ENCODE assay signal across 1 cellular context in the genomic region with DNA sequence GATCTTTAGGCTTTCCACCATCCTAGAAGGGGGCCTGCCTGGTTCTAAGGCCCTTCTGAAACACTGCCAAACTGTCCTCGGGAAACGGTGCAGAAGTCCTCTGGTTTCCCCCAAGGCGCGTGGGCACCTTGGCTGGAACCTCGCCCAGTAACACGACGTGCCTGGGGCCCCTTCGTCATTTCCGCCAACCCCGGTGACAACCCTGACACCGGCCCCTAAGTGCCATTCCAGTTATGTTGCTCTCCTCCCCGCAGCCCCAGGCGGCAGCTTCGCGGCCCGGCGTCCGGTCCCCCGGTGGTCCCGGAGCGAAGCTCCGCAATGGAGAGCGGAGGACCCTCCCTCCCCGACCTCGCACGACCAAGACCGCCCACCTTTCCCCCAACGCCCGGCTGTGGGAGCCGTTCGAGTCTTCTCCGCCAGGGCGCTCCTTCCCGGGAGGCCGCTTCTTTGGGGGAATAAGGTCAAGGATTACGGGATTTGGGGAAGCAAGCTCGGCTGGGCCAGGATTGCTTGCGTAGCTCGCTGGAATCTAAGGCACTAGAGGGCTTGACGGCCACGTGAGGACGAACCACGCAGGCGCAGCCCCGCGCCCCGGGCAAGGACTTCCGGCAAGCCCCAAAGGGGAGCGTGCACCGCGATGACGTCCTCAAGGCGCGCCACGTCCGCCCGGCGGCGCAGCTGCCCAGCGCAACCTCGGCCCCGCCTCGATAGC.
TF ChIP-seq lines count a peak whose summit lies in the region.

No MANE protein-coding gene starts in this region.

TF ChIP-seq in GM12878, 131 proteins besides CTCF, POLR2A, EP300 and RAD21 (continued from another document):
- peak; percentile 68; the same call in 1 of the 2 replicates for TF ChIP-seq BACH1 (IDR thresholded peaks at IDR 0.05; ENCODE audit: borderline replicate concordance)
- TF ChIP-seq ELK1 (IDR thresholded peaks at IDR 0.05; ENCODE audit: low read depth, low read length), result peak; percentile 96
- TF ChIP-seq MXI1 (IDR thresholded peaks at IDR 0.05; ENCODE audit: low read depth, low read length), result peak; percentile 61
- peak; percentile 12; the same call in 1 of the 2 replicates for TF ChIP-seq STAT1 (conservative IDR thresholded peaks at IDR 0.05)
- TF ChIP-seq, protein P1, sequence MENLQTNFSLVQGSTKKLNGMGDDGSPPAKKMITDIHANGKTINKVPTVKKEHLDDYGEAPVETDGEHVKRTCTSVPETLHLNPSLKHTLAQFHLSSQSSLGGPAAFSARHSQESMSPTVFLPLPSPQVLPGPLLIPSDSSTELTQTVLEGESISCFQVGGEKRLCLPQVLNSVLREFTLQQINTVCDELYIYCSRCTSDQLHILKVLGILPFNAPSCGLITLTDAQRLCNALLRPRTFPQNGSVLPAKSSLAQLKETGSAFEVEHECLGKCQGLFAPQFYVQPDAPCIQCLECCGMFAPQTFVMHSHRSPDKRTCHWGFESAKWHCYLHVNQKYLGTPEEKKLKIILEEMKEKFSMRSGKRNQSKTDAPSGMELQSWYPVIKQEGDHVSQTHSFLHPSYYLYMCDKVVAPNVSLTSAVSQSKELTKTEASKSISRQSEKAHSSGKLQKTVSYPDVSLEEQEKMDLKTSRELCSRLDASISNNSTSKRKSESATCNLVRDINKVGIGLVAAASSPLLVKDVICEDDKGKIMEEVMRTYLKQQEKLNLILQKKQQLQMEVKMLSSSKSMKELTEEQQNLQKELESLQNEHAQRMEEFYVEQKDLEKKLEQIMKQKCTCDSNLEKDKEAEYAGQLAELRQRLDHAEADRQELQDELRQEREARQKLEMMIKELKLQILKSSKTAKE (IDR thresholded peaks at IDR 0.05; ENCODE audit: low read depth, poor library complexity, severe bottlenecking), result no peak
- TF ChIP-seq ZNF24 (IDR thresholded peaks at IDR 0.05), result no peak
- TF ChIP-seq ATF7 (IDR thresholded peaks at IDR 0.05; ENCODE audit: low read depth), result no peak; the same call in 1 of the 2 replicates
- peak; percentile 83 for TF ChIP-seq MAX (IDR thresholded peaks at IDR 0.05; ENCODE audit: low read depth, low read length)
- no peak for TF ChIP-seq MTA3 (IDR thresholded peaks at IDR 0.05; ENCODE audit: borderline replicate concordance, low read length)
- TF ChIP-seq CHD4 (IDR thresholded peaks at IDR 0.05), result no peak
- TF ChIP-seq IRF4 (IDR thresholded peaks at IDR 0.05; ENCODE audit: low read depth, low read length), result 0 out of 2 replicates have a peak, but pooled peaks have one; percentile 26
- TF ChIP-seq POU2F2 (IDR thresholded peaks at IDR 0.05; ENCODE audit: borderline replicate concordance, low read depth, low read length), result peak; percentile 63; the same call in 2 of the 3 replicates
- peak; percentile 98 for TF ChIP-seq CREB1 (IDR thresholded peaks at IDR 0.05; ENCODE audit: low read depth)
- TF ChIP-seq ZNF207 (IDR thresholded peaks at IDR 0.05; ENCODE audit: borderline replicate concordance), result no peak; the same call in 1 of the 2 replicates
- TF ChIP-seq, protein P2, sequence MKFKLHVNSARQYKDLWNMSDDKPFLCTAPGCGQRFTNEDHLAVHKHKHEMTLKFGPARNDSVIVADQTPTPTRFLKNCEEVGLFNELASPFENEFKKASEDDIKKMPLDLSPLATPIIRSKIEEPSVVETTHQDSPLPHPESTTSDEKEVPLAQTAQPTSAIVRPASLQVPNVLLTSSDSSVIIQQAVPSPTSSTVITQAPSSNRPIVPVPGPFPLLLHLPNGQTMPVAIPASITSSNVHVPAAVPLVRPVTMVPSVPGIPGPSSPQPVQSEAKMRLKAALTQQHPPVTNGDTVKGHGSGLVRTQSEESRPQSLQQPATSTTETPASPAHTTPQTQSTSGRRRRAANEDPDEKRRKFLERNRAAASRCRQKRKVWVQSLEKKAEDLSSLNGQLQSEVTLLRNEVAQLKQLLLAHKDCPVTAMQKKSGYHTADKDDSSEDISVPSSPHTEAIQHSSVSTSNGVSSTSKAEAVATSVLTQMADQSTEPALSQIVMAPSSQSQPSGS (IDR thresholded peaks at IDR 0.05; ENCODE audit: low read length), result no peak
- no peak for TF ChIP-seq SMC3 (IDR thresholded peaks at IDR 0.05; ENCODE audit: borderline replicate concordance, low read length)
- TF ChIP-seq POLR2AphosphoS2 (IDR thresholded peaks at IDR 0.05; ENCODE audit: low read depth, low read length), result peak; percentile 52; the same call in 1 of the 2 replicates
- no peak for TF ChIP-seq SREBF1 (IDR thresholded peaks at IDR 0.05; ENCODE audit: low read length)
- TF ChIP-seq HDGF (IDR thresholded peaks at IDR 0.05), result no peak
- no peak for TF ChIP-seq HDAC2 (IDR thresholded peaks at IDR 0.05)
- no peak for TF ChIP-seq E2F8 (IDR thresholded peaks at IDR 0.05; ENCODE audit: low read depth, partially characterized antibody)
- peak; percentile 45 for TF ChIP-seq SIX5 (IDR thresholded peaks at IDR 0.05; ENCODE audit: low read depth, low read length, severe bottlenecking)
- TF ChIP-seq NKRF (conservative IDR thresholded peaks at IDR 0.05), result peak; percentile 92
- peak; percentile 77 for TF ChIP-seq CBFB (IDR thresholded peaks at IDR 0.05; ENCODE audit: low read depth)
- TF ChIP-seq, protein P3, sequence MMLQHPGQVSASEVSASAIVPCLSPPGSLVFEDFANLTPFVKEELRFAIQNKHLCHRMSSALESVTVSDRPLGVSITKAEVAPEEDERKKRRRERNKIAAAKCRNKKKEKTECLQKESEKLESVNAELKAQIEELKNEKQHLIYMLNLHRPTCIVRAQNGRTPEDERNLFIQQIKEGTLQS (IDR thresholded peaks at IDR 0.05; ENCODE audit: borderline replicate concordance, extremely low read depth, low read depth, low read length), result peak; percentile 91
- TF ChIP-seq DPF2 (IDR thresholded peaks at IDR 0.05), result peak; percentile 51
- no peak for TF ChIP-seq NFXL1 (IDR thresholded peaks at IDR 0.05; ENCODE audit: borderline replicate concordance)
- TF ChIP-seq SUPT20H (IDR thresholded peaks at IDR 0.05; ENCODE audit: borderline replicate concordance, control insufficient read depth, low read depth, low read length), result no peak
